In genomic region chr6:18242062-18242851, GRCh38 we compare ENCODE assay signal across 10 cellular contexts. TPM values are rescaled to one million over a fixed set of nuclear protein-coding genes. Genes with fewer than 3 reads are reported as not detected.
DNase-seq lines count a peak whose midpoint lies in the region; ATAC-seq and TF ChIP-seq lines count a peak whose summit lies in the region.
"Had no signal": no experiment of that assay in that cellular context is flagged by ENCODE, and none has a peak within 500 bp of the region (broad histone marks: within the 10 kb centered on the region; RNA-seq: fewer than 3 reads in every experiment).

No MANE protein-coding gene starts in this region.

- no peak overlapping the region for H3K4me2 ChIP-seq in hepatocyte

- no peaks in the 10 kb centered on the region for H3K27me3 Mint-ChIP-seq in HFFc6 (ENCODE audit: insufficient read depth)
- no peaks in the 10 kb centered on the region for H3K27me3 Mint-ChIP-seq in activated naive CD8-positive, alpha-beta T cell treated with anti-CD3 and anti-CD28 coated beads for 36 hours
- peaks cover 1% of the 10 kb centered on the region for H3K27me3 Mint-ChIP-seq in glutamatergic neuron (ENCODE audit: unreplicated experiment)

- H3K4me1 Mint-ChIP-seq in HFFc6 (ENCODE audit: low read depth) (peaks cover 54% of the 10 kb centered on the region), glutamatergic neuron (ENCODE audit: low read depth, unreplicated experiment) (no peaks in the 10 kb centered on the region)
- peaks cover 51% of the 10 kb centered on the region for H3K4me1 Mint-ChIP-seq in activated naive CD8-positive, alpha-beta T cell treated with anti-CD3 and anti-CD28 coated beads for 36 hours

- WGBS in hepatocyte (ENCODE audit: low lambda C conversion rate, missing lambda C conversion rate), result 85% methylated on average over 11 of the region's 11 CpGs

- peak; percentile 32 for DNase-seq in AG08396 (ENCODE audit: low spot score)
- DNase-seq in HFFc6, result peak; percentile 91
- DNase-seq in activated naive CD8-positive, alpha-beta T cell treated with anti-CD3 and anti-CD28 coated beads for 36 hours, result no peak
- peak; percentile 50 for DNase-seq in hepatocyte (ENCODE audit: low spot score)
- no peak for DNase-seq in UCSD-AML1 (lab: John Stamatoyannopoulos, UW; ENCODE audit: unreplicated experiment)
- DNase-seq in glutamatergic neuron, result no peak
- DNase-seq: SIG-M5; stimulated activated CD4-positive, alpha-beta T cell treated with anti-CD3 and anti-CD28 coated beads, Interleukin-1b, Interleukin-23, amount 100 ng/mL, for 48 hours had no signal

- H3K27me3 ChIP-seq in hepatocyte, result no peaks in the 10 kb centered on the region

- H4K20me1 ChIP-seq in hepatocyte (ENCODE audit: insufficient read depth, poor library complexity, severe bottlenecking), result no peaks in the 10 kb centered on the region

- H3K4me1 ChIP-seq in hepatocyte (ENCODE audit: insufficient read depth), result no peaks in the 10 kb centered on the region

- no peaks in the 10 kb centered on the region for H3K9me2 ChIP-seq in hepatocyte (replicated peaks; ENCODE audit: insufficient read depth)

- H3K4me3 Mint-ChIP-seq in HFFc6, result peak overlapping the region; percentile 19; the same call in 1 of the 2 replicates
- H3K4me3 Mint-ChIP-seq in activated naive CD8-positive, alpha-beta T cell treated with anti-CD3 and anti-CD28 coated beads for 36 hours, result peak overlapping the region; percentile 32
- H3K4me3 Mint-ChIP-seq in glutamatergic neuron (ENCODE audit: unreplicated experiment), result no peak overlapping the region

- no peak overlapping the region for H3K27ac ChIP-seq in hepatocyte

- H3K79me2 ChIP-seq in hepatocyte, result peaks cover 33% of the 10 kb centered on the region

- H2AFZ ChIP-seq in hepatocyte, result no peak overlapping the region

- H3K36me3 Mint-ChIP-seq in HFFc6 (ENCODE audit: low read depth), result peaks cover 69% of the 10 kb centered on the region
- peaks cover 77% of the 10 kb centered on the region for H3K36me3 Mint-ChIP-seq in activated naive CD8-positive, alpha-beta T cell treated with anti-CD3 and anti-CD28 coated beads for 36 hours
- H3K36me3 Mint-ChIP-seq in glutamatergic neuron (ENCODE audit: unreplicated experiment), result no peaks in the 10 kb centered on the region

- H3K27ac Mint-ChIP-seq in HFFc6, result peak overlapping the region; percentile 86
- H3K27ac Mint-ChIP-seq in activated naive CD8-positive, alpha-beta T cell treated with anti-CD3 and anti-CD28 coated beads for 36 hours, result peak overlapping the region; percentile 77
- H3K27ac Mint-ChIP-seq in glutamatergic neuron (ENCODE audit: unreplicated experiment), result no peak overlapping the region

- H3K9me3 Mint-ChIP-seq in HFFc6, result no peaks in the 10 kb centered on the region
- H3K9me3 Mint-ChIP-seq in activated naive CD8-positive, alpha-beta T cell treated with anti-CD3 and anti-CD28 coated beads for 36 hours, result peaks cover 12% of the 10 kb centered on the region
- no peaks in the 10 kb centered on the region for H3K9me3 Mint-ChIP-seq in glutamatergic neuron (ENCODE audit: unreplicated experiment)

- H3K36me3 ChIP-seq in hepatocyte (replicated peaks; ENCODE audit: insufficient read depth, low read depth), result no peaks in the 10 kb centered on the region

- ATAC-seq in GM21737 (IDR thresholded peaks at IDR 0.05; ENCODE audit: unreplicated experiment) (no peak), GM18867 (IDR thresholded peaks at IDR 0.05; ENCODE audit: unreplicated experiment) (no peak)

- H3K4me3 ChIP-seq in hepatocyte, result no peak overlapping the region

- TF ChIP-seq CTCF in HFFc6 (IDR thresholded peaks at IDR 0.05) (no peak), hepatocyte (IDR thresholded peaks at IDR 0.05; ENCODE audit: poor library complexity) (no peak), glutamatergic neuron (IDR thresholded peaks at IDR 0.05; ENCODE audit: partially characterized antibody, unreplicated experiment) (no peak)

- H3K9me3 ChIP-seq in hepatocyte (ENCODE audit: low read depth), result no peaks in the 10 kb centered on the region

RNA-seq across cellular contexts. Expression of gene DEK, which starts 22.1 kb away (rescaled TPM):
- 100 to 1,000 TPM in 5 of 6 experiments, 10 to 100 TPM in 1; 76.7 to 144 (median 132) TPM for total RNA-seq in HFFc6 (2021; fragmentation: NEBNext Ultra II Directional; extraction: Animal tissue kit (Norgen Biotek cat#: 25700))
- 100 to 1,000 TPM; 223 to 241 TPM for total RNA-seq in activated naive CD8-positive, alpha-beta T cell treated with anti-CD3 and anti-CD28 coated beads for 36 hours
- total RNA-seq in hepatocyte (70.8 and 81.3 TPM in 2 replicates), glutamatergic neuron (ENCODE audit: unreplicated experiment) (33.8 TPM)
- 39.9 and 61.0 TPM in 2 replicates for polyA plus RNA-seq in hepatocyte

Comparison
In these comparisons a context has a peak if more than half of its experiments do, and no peak if none do; other contexts are left out.
1. DNase-seq: peak in AG08396 (single experiment), HFFc6 (single experiment) and hepatocyte (single experiment); none in activated naive CD8-positive, alpha-beta T cell treated with anti-CD3 and anti-CD28 coated beads for 36 hours (single experiment), UCSD-AML1 (single experiment) and glutamatergic neuron (single experiment).